Comparison of ENCODE assay signal across 23 cellular contexts in the genomic region with DNA sequence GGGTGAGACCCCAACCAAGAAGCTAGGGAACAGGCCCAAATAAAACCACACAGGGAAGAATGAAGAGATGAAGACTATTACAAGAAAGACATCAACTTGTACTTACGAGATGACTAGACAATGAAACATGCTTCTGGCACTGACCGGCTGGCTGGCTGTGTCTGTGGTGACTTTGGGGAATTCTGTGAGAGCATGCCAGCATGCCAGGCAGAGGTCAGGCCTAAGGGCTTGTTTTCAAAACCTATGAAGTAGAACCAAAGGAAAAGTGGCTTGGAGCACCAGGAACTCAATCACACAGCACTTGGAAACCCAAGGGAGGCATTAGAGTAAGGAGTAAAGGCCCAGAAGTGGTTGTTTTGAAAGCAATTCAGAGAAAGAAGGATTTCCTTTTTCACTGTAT. TPM values are rescaled to one million over a fixed set of nuclear protein-coding genes. Genes with fewer than 3 reads are reported as not detected.
DNase-seq lines count a peak whose midpoint lies in the region; ATAC-seq, FAIRE-seq and TF ChIP-seq lines count a peak whose summit lies in the region.
"Had no signal": no experiment of that assay in that cellular context is flagged by ENCODE, and none has a peak within 500 bp of the region (broad histone marks: within the 10 kb centered on the region; RNA-seq: fewer than 3 reads in every experiment).

No MANE protein-coding gene starts in this region.

- H3K79me2 ChIP-seq in GM12878 (ENCODE audit: control insufficient read depth, insufficient read depth, low read length) = no peaks in the 10 kb centered on the region

- no peak for TF ChIP-seq RAD21 in GM12878 (IDR thresholded peaks at IDR 0.05; ENCODE audit: insufficient read depth, low read depth, low read length)

- H4K20me1 ChIP-seq in GM12878 (ENCODE audit: control insufficient read depth, insufficient read depth) = no peaks in the 10 kb centered on the region

- CTCF ChIA-PET in GM12878 (lab: Yijun Ruan, JAX) = no interaction called here

- H3K27me3 ChIP-seq in GM12878 (replicated peaks in 1 of 2; ENCODE audit: control insufficient read depth in 2 of 2, insufficient read depth in 2 of 2, low read length in 1 of 2) (no peaks in the 10 kb centered on the region), kidney epithelial cell (ENCODE audit: control insufficient read depth, insufficient read depth, low read length) (no peaks in the 10 kb centered on the region), aorta (ENCODE audit: control insufficient read depth in 1 of 2, insufficient read depth in 2 of 2, low read length in 1 of 2) (no peaks in the 10 kb centered on the region)
- H3K27me3 ChIP-seq: gastrocnemius medialis, SJSA1, upper lobe of right lung had no signal

- POLR2A ChIA-PET in GM12878 (lab: Charles Lee) = no interaction called here

- no peak overlapping the region for H2AFZ ChIP-seq in GM12878 (ENCODE audit: control insufficient read depth, low read depth, low read length)

- no peak overlapping the region for H3K27ac ChIP-seq in GM12878 (ENCODE audit: control insufficient read depth, insufficient read depth)
- no peak overlapping the region for H3K27ac ChIP-seq in aorta (ENCODE audit: low read depth in 1 of 2, low read length in 2 of 2)
- H3K27ac ChIP-seq: gastrocnemius medialis, SJSA1, upper lobe of right lung had no signal

- no peak overlapping the region for H3K4me3 ChIP-seq in AG10803 (ENCODE audit: low read length)
- no peak overlapping the region for H3K4me3 ChIP-seq in GM12878
- H3K4me3 ChIP-seq in kidney epithelial cell (ENCODE audit: low read depth, low read length) = no peak overlapping the region
- no peak overlapping the region for H3K4me3 ChIP-seq in aorta (ENCODE audit: low read length in 2 of 2)
- H3K4me3 ChIP-seq: gastrocnemius medialis, K562, SJSA1, upper lobe of right lung had no signal

- H3K4me1 Mint-ChIP-seq in HFFc6 (ENCODE audit: low read depth) (peaks cover 12% of the 10 kb centered on the region), nephron progenitor cell (peaks cover 12% of the 10 kb centered on the region)
- no peaks in the 10 kb centered on the region for H3K4me1 Mint-ChIP-seq in activated T-cell treated with anti-CD3 and anti-CD28 coated beads, Interleukin-2, amount 50 U/mL, for 4 hours (ENCODE audit: low read depth)

- DNase-seq in AG10803 (ENCODE audit: low read depth) = peak; percentile 66
- DNase-seq in HFFc6 = peak; percentile 42
- DNase-seq in GM12878 (ENCODE audit: low read depth, low spot score) = no peak
- peak; percentile 28 for DNase-seq in kidney epithelial cell (ENCODE audit: low read depth)
- no peak for DNase-seq in nephron progenitor cell
- DNase-seq in activated T-cell treated with anti-CD3 and anti-CD28 coated beads, Interleukin-2, amount 50 U/mL, for 4 hours = no peak
- DNase-seq in aorta = no peak
- DNase-seq: CD8-positive, alpha-beta T cell; gastrocnemius medialis; NCI-H1092 treated with DMSO at 0.1 percent for 48 hours; NCI-H2107; NCI-H526; occipital lobe; stimulated activated CD4-positive, alpha-beta T cell treated with anti-CD3 and anti-CD28 coated beads, Interleukin-1b, Interleukin-23, amount 100 ng/mL, for 48 hours; upper lobe of right lung had no signal

- H3K27ac Mint-ChIP-seq in HFFc6 (no peak overlapping the region), nephron progenitor cell (no peak overlapping the region)
- H3K27ac Mint-ChIP-seq: CD8-positive, alpha-beta T cell; stimulated activated naive CD8-positive, alpha-beta T cell treated with anti-CD3 and anti-CD28 coated beads, Interleukin-15, Interleukin-2, amounts not matched to agents 100 ng/mL and 50 ng/mL, for 24 hours had no signal

- FAIRE-seq in GM12878 (lab: Jason Lieb, UNC) = no peak
- FAIRE-seq: K562 had no signal

- H3K36me3 Mint-ChIP-seq in HFFc6 (ENCODE audit: low read depth) (no peaks in the 10 kb centered on the region), nephron progenitor cell (ENCODE audit: low read depth) (no peaks in the 10 kb centered on the region)
- H3K36me3 Mint-ChIP-seq in activated T-cell treated with anti-CD3 and anti-CD28 coated beads, Interleukin-2, amount 50 U/mL, for 4 hours (ENCODE audit: insufficient read depth) = no peaks in the 10 kb centered on the region
- H3K36me3 Mint-ChIP-seq: CD8-positive, alpha-beta T cell had no signal

- TF ChIP-seq POLR2A in GM12878 (IDR thresholded peaks at IDR 0.05; ENCODE audit: low read depth, low read length) = no peak

- H3K9me3 ChIP-seq in GM12878 (replicated peaks; ENCODE audit: control insufficient read depth, insufficient read depth, low read length) (no peaks in the 10 kb centered on the region), aorta (ENCODE audit: control insufficient read depth, low read length) (no peaks in the 10 kb centered on the region)
- H3K9me3 ChIP-seq: gastrocnemius medialis, SJSA1, upper lobe of right lung had no signal

- H3K4me3 Mint-ChIP-seq in HFFc6 = no peak overlapping the region
- no peak overlapping the region for H3K4me3 Mint-ChIP-seq in nephron progenitor cell
- H3K4me3 Mint-ChIP-seq in activated T-cell treated with anti-CD3 and anti-CD28 coated beads, Interleukin-2, amount 50 U/mL, for 4 hours = no peak overlapping the region
- H3K4me3 Mint-ChIP-seq: CD8-positive, alpha-beta T cell; stimulated activated naive CD8-positive, alpha-beta T cell treated with anti-CD3 and anti-CD28 coated beads, Interleukin-15, Interleukin-2, amounts not matched to agents 100 ng/mL and 50 ng/mL, for 24 hours had no signal

- H3K27me3 Mint-ChIP-seq in HFFc6 (ENCODE audit: insufficient read depth) = peaks cover 4% of the 10 kb centered on the region; the same call in 1 of the 2 replicates
- peaks cover 17% of the 10 kb centered on the region for H3K27me3 Mint-ChIP-seq in nephron progenitor cell (ENCODE audit: low read depth, poor library complexity)
- H3K27me3 Mint-ChIP-seq in activated T-cell treated with anti-CD3 and anti-CD28 coated beads, Interleukin-2, amount 50 U/mL, for 4 hours (ENCODE audit: low read depth) = peaks cover 3% of the 10 kb centered on the region

- BruUV-seq in GM12878 (replicated peaks; lab: Mats Ljungman, UMichigan) = no TSS peak

- no peak overlapping the region for H3K4me2 ChIP-seq in GM12878 (ENCODE audit: control insufficient read depth, insufficient read depth)

- WGBS in GM12878 (ENCODE audit: insufficient coverage, insufficient replicate concordance, low lambda C conversion rate, missing lambda C conversion rate) = 19% methylated on average over 2 of the region's 2 CpGs
- WGBS in aorta, 2 donors = 62 to 69% methylated on average over 2 of the region's 2 CpGs

- RAD21 ChIA-PET in GM12878 (lab: Charles Lee; ENCODE audit: unreplicated experiment) = no interaction called here

- no peak for TF ChIP-seq CTCF in AG10803 (conservative IDR thresholded peaks at IDR 0.05; ENCODE audit: low read length)
- no peak for TF ChIP-seq CTCF in HFFc6 (IDR thresholded peaks at IDR 0.05)
- no peak for TF ChIP-seq CTCF in GM12878 (IDR thresholded peaks at IDR 0.05 in 2 of 3, conservative IDR thresholded peaks at IDR 0.05 in 1 of 3; ENCODE audit: control insufficient read depth in 2 of 3, extremely low read depth in 1 of 3, insufficient read depth in 1 of 3, low read depth in 3 of 3, low read length in 3 of 3)
- no peak for TF ChIP-seq CTCF in kidney epithelial cell (IDR thresholded peaks at IDR 0.05; ENCODE audit: insufficient read depth, low read length, poor library complexity, severe bottlenecking)
- no peak for TF ChIP-seq CTCF in nephron progenitor cell (IDR thresholded peaks at IDR 0.05)

- H3K9me3 Mint-ChIP-seq in HFFc6 (no peaks in the 10 kb centered on the region), nephron progenitor cell (no peaks in the 10 kb centered on the region)
- no peaks in the 10 kb centered on the region for H3K9me3 Mint-ChIP-seq in activated T-cell treated with anti-CD3 and anti-CD28 coated beads, Interleukin-2, amount 50 U/mL, for 4 hours
- H3K9me3 Mint-ChIP-seq: CD8-positive, alpha-beta T cell; stimulated activated naive CD8-positive, alpha-beta T cell treated with anti-CD3 and anti-CD28 coated beads, Interleukin-15, Interleukin-2, amounts not matched to agents 100 ng/mL and 50 ng/mL, for 24 hours had no signal

- no peak overlapping the region for H3K9ac ChIP-seq in GM12878 (ENCODE audit: control insufficient read depth, insufficient read depth, low read length)

- no peak for TF ChIP-seq EP300 in GM12878 (IDR thresholded peaks at IDR 0.05; ENCODE audit: borderline replicate concordance in 1 of 2, control insufficient read depth in 1 of 2, low read depth in 2 of 2, low read length in 2 of 2)

- in situ Hi-C loops in GM12878 (cut with MboI) = no loop called here

- SMC1A ChIA-PET in GM12878 (lab: Charles Lee; ENCODE audit: uncharacterized antibody, unreplicated experiment) = no interaction called here

- intact Hi-C loops in GM12878 (cut with micrococcal nuclease; ENCODE audit: unreplicated experiment) (no loop called here), aorta (cut with DNase I) (no loop called here)

- H3K4me1 ChIP-seq in GM12878 (ENCODE audit: control insufficient read depth, insufficient read depth, low read length) = no peaks in the 10 kb centered on the region
- H3K4me1 ChIP-seq in aorta (ENCODE audit: control insufficient read depth in 1 of 2, insufficient read depth in 2 of 2, low read length in 2 of 2) = no peaks in the 10 kb centered on the region
- H3K4me1 ChIP-seq: gastrocnemius medialis, upper lobe of right lung had no signal

- H3K36me3 ChIP-seq in GM12878 (ENCODE audit: control insufficient read depth in 2 of 2, insufficient read depth in 2 of 2, low read length in 1 of 2) = no peaks in the 10 kb centered on the region
- no peaks in the 10 kb centered on the region for H3K36me3 ChIP-seq in kidney epithelial cell (ENCODE audit: control insufficient read depth, insufficient read depth, low read length)
- no peaks in the 10 kb centered on the region for H3K36me3 ChIP-seq in aorta (ENCODE audit: control insufficient read depth in 1 of 2, insufficient read depth in 2 of 2, low read length in 1 of 2)
- H3K36me3 ChIP-seq: gastrocnemius medialis, SJSA1, upper lobe of right lung had no signal

- ATAC-seq in GM12878 = peak; percentile 30; the same call in 1 of the 3 replicates
- no peak for ATAC-seq in GM18870 (IDR thresholded peaks at IDR 0.05; ENCODE audit: unreplicated experiment)
- ATAC-seq in activated T-cell treated with anti-CD3 and anti-CD28 coated beads, Interleukin-2, amount 50 U/mL, for 4 hours = no peak
- no peak for ATAC-seq in aorta (ENCODE audit: low FRiP score)
- ATAC-seq: activated CD4-positive, CD25-positive, alpha-beta regulatory T cell treated with anti-CD3 and anti-CD28 coated beads, Interleukin-2, amount 50 U/mL, for 24 hours; CD8-positive, alpha-beta T cell; gastrocnemius medialis; K562; left lobe of liver; sciatic nerve; upper lobe of right lung had no signal

RNA-seq across cellular contexts. Expression of a gene that starts 28.4 kb away (rescaled TPM):
- not detected for total RNA-seq in HFFc6 (2021; fragmentation: NEBNext Ultra II Directional; extraction: Animal tissue kit (Norgen Biotek cat#: 25700))
- not detected in 2 replicates for total RNA-seq in GM12878 (2013; cell fraction: nucleolus; rRNA removed)
- total RNA-seq in GM12878 (2014; rRNA removed) (not detected in 2 replicates), GM12878 (2014; rRNA removed; fragmentation: Illumina TruSeq; extraction: Trizol) (not detected in 2 replicates), GM12878 (2021) (not detected in 2 replicates), kidney epithelial cell (not detected in 2 replicates), aorta (not detected)
- polyA plus RNA-seq in GM12878 (2011; ENCODE audit: low read depth) = not detected
- polyA plus RNA-seq in GM12878 (2011; rRNA removed) (not detected in 2 replicates), GM12878 (2014; fragmentation: Illumina TruSeq; extraction: Trizol) (not detected in 2 replicates), GM12878 (2014; fragmentation: Nextera tagmentation; extraction: Ambion mirVana) (not detected), GM12878 (2014; rRNA removed) (not detected in 2 replicates), GM12878 (2016; fragmentation: Nextera tagmentation; extraction: Ambion mirVana) (not detected), aorta (not detected)
- polyA plus RNA-seq in GM12878 (2011; cell fraction: cytosol; rRNA removed) = not detected in 2 replicates
- not detected in 2 replicates for polyA plus RNA-seq in GM12878 (2011; cell fraction: nucleus; rRNA removed)
- polyA plus RNA-seq in GM12878 (2012) = not detected in 2 replicates
- polyA minus RNA-seq in GM12878 (2011; rRNA and poly(A)+ RNA removed) = not detected in 2 replicates
- not detected in 2 replicates for polyA minus RNA-seq in GM12878 (2011; cell fraction: cytosol; rRNA and poly(A)+ RNA removed)
- polyA minus RNA-seq in GM12878 (2011; cell fraction: nucleus; rRNA and poly(A)+ RNA removed) = not detected in 2 replicates
- total RNA-seq in activated T-cell treated with anti-CD3 and anti-CD28 coated beads, Interleukin-2, amount 50 U/mL, for 4 hours = not detected
- total RNA-seq: CD8-positive, alpha-beta T cell; gastrocnemius medialis; K562; left lobe of liver; occipital lobe; sciatic nerve; SJSA1; T-helper 2 cell treated with Interferon-gamma antibody and Interleukin-4, amounts not matched to agents 100 ng/mL and 5 ng/mL, for 36 hours; upper lobe of right lung had no signal
- polyA plus RNA-seq: K562 had no signal

RNA-seq across cellular contexts. Expression of a gene that starts 57.2 kb away (rescaled TPM):
- total RNA-seq in HFFc6 (2021; fragmentation: NEBNext Ultra II Directional; extraction: Animal tissue kit (Norgen Biotek cat#: 25700)) = 10 to 100 TPM; 15.5 to 21.2 (median 19.7) TPM
- 1.6 and 2.9 TPM in 2 replicates for total RNA-seq in GM12878 (2013; cell fraction: nucleolus; rRNA removed)
- total RNA-seq in GM12878 (2014; rRNA removed) (2.9 and 5.3 TPM in 2 replicates), GM12878 (2014; rRNA removed; fragmentation: Illumina TruSeq; extraction: Trizol) (3.9 and 5.4 TPM in 2 replicates), GM12878 (2021) (3.4 and 4.7 TPM in 2 replicates), kidney epithelial cell (13.1 and 14.3 TPM in 2 replicates), aorta (10 to 100 TPM; 18.8 to 20.3 TPM)
- polyA plus RNA-seq in GM12878 (2011; ENCODE audit: low read depth) = 1.4 TPM
- polyA plus RNA-seq in GM12878 (2011; rRNA removed) (1.9 and 2.7 TPM in 2 replicates), GM12878 (2014; fragmentation: Illumina TruSeq; extraction: Trizol) (5.7 and 11.6 TPM in 2 replicates), GM12878 (2014; fragmentation: Nextera tagmentation; extraction: Ambion mirVana) (1 to 10 TPM; 8.6 to 9.7 TPM), GM12878 (2014; rRNA removed) (4.5 TPM in 2 replicates), GM12878 (2016; fragmentation: Nextera tagmentation; extraction: Ambion mirVana) (1 to 10 TPM; 4.4 TPM), aorta (10 to 100 TPM; 19.7 to 31.9 TPM)
- polyA plus RNA-seq in GM12878 (2011; cell fraction: cytosol; rRNA removed) = 0.85 and 1.0 TPM in 2 replicates
- 0.61 and 0.64 TPM in 2 replicates for polyA plus RNA-seq in GM12878 (2011; cell fraction: nucleus; rRNA removed)
- 2.1 and 3.4 TPM in 2 replicates for polyA plus RNA-seq in GM12878 (2012)
- 1.1 and 1.6 TPM in 2 replicates for polyA minus RNA-seq in GM12878 (2011; rRNA and poly(A)+ RNA removed)
- polyA minus RNA-seq in GM12878 (2011; cell fraction: cytosol; rRNA and poly(A)+ RNA removed) = not detected in 2 replicates
- 0.38 TPM in 1 of 2 replicates, not detected in the other for polyA minus RNA-seq in GM12878 (2011; cell fraction: nucleus; rRNA and poly(A)+ RNA removed)
- 1 to 10 TPM; 3.7 to 5.2 (median 3.9) TPM for total RNA-seq in activated T-cell treated with anti-CD3 and anti-CD28 coated beads, Interleukin-2, amount 50 U/mL, for 4 hours

Comparison
In these comparisons a context has a peak if more than half of its experiments do, and no peak if none do; other contexts are left out.
1. DNase-seq: peak in AG10803 (single experiment), HFFc6 (single experiment) and kidney epithelial cell (single experiment); none in GM12878 (single experiment), nephron progenitor cell (single experiment), activated T-cell treated with anti-CD3 and anti-CD28 coated beads, Interleukin-2, amount 50 U/mL, for 4 hours (single experiment) and aorta (0 of 2).